19 cellular contexts compared by ENCODE assay signal in the genomic region with DNA sequence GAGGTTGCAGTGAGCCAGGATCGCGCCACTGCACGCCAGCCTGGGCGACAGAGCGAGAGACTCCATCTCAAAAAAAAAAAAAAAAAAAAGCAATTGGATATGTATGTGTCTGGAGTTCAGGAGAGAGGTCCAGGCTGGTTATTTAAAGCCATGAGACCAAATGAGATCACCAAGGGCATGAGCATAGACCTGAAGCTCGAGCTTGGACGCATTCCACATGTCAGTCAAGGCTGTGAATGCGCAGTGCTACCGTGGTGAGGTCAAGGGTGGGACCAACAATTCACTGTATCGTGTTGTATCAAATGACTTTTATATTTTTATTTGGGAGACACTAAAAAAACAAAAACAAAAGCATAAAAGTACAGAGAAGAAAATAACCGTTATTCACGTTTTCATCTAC. TPM values are rescaled to one million over a fixed set of nuclear protein-coding genes. Genes with fewer than 3 reads are reported as not detected.
DNase-seq lines count a peak whose midpoint lies in the region; ATAC-seq and TF ChIP-seq lines count a peak whose summit lies in the region.
"Had no signal": no experiment of that assay in that cellular context is flagged by ENCODE, and none has a peak within 500 bp of the region (broad histone marks: within the 10 kb centered on the region; RNA-seq: fewer than 3 reads in every experiment).

No MANE protein-coding gene starts in this region.

- intact Hi-C loops in heart left ventricle (cut with DNase I) (no loop called here), left cardiac atrium (cut with DNase I) (no loop called here), left ventricle myocardium superior (cut with micrococcal nuclease) (no loop called here), psoas muscle (cut with DNase I) (no loop called here)

- H3K27me3 ChIP-seq in heart left ventricle (no peaks in the 10 kb centered on the region), psoas muscle (ENCODE audit: insufficient read depth in 3 of 3, low read length in 2 of 3) (peaks cover 0 to 2% (median 0%) of the 10 kb centered on the region in 3 donors), upper lobe of left lung (no peaks in the 10 kb centered on the region)
- H3K27me3 ChIP-seq: BE2C had no signal

- TF ChIP-seq POLR2A in heart left ventricle (IDR thresholded peaks at IDR 0.05) = no peak
- no peak for TF ChIP-seq POLR2A in upper lobe of left lung (IDR thresholded peaks at IDR 0.05)

- H3K4me3 ChIP-seq in heart left ventricle (no peak overlapping the region), psoas muscle (no peak overlapping the region), upper lobe of left lung (no peak overlapping the region)
- H3K4me3 ChIP-seq: GM23248, HAP-1 had no signal

- ATAC-seq in heart left ventricle (peak; percentile 80 to 90 (median 85)), left cardiac atrium (no peak), left ventricle myocardium superior (peak; percentile 85), psoas muscle (peak; percentile 84 to 95 (median 94)), upper lobe of left lung (ENCODE audit: low FRiP score in 2 of 2) (no peak)

- no peak for TF ChIP-seq EP300 in upper lobe of left lung (IDR thresholded peaks at IDR 0.05)

- H3K36me3 ChIP-seq in heart left ventricle = no peaks in the 10 kb centered on the region
- no peaks in the 10 kb centered on the region for H3K36me3 ChIP-seq in psoas muscle (ENCODE audit: insufficient read depth in 1 of 2, low read depth in 1 of 2)
- H3K36me3 ChIP-seq in upper lobe of left lung = no peaks in the 10 kb centered on the region
- H3K36me3 ChIP-seq: BE2C, HAP-1 had no signal

- 64 to 77% (median 70%) methylated on average over 12 of the region's 12 CpGs for WGBS in heart left ventricle, 4 donors
- WGBS in psoas muscle, 3 donors = 50 to 65% (median 62%) methylated on average over 12 of the region's 12 CpGs
- WGBS in upper lobe of left lung, 2 donors = 88 to 92% methylated on average over 12 of the region's 12 CpGs

- TF ChIP-seq CTCF in heart left ventricle (IDR thresholded peaks at IDR 0.05) = no peak
- TF ChIP-seq CTCF in psoas muscle (IDR thresholded peaks at IDR 0.05) = no peak
- TF ChIP-seq CTCF in upper lobe of left lung (IDR thresholded peaks at IDR 0.05) = no peak

- H3K27ac ChIP-seq in heart left ventricle (peak overlapping the region in 4 of 12 donors; percentile 13 to 63 (median 43)), psoas muscle (peak overlapping the region; percentile 63), upper lobe of left lung (no peak overlapping the region)
- H3K27ac ChIP-seq: GM23248, HL-60 had no signal

- peak in 4 of 5 donors; percentile 56 to 78 (median 74) for DNase-seq in heart left ventricle
- DNase-seq in left cardiac atrium = no peak
- peak; percentile 54 for DNase-seq in left ventricle myocardium superior
- DNase-seq in psoas muscle = peak in 1 of 2 donors; percentile 77
- no peak for DNase-seq in upper lobe of left lung
- DNase-seq in G401 (ENCODE audit: low spot score) = no peak
- DNase-seq: ACHN; BE2C; C1 segment of cervical spinal cord; CD4-positive, CD25-positive, alpha-beta regulatory T cell; CD8-positive, alpha-beta memory T cell; COR-L47; DMS 273 treated with DMSO at 0.1 percent for 48 hours; DMS53; DND-41; EL; GM23248 had no signal

- in situ Hi-C loops in G401 (cut with HindIII; ENCODE audit: low sequenced_read_pairs) = no loop called here

- H3K4me1 ChIP-seq in heart left ventricle (peaks cover 0 to 17% (median 0%) of the 10 kb centered on the region in 12 donors), psoas muscle (peaks cover 11% of the 10 kb centered on the region), upper lobe of left lung (no peaks in the 10 kb centered on the region)
- H3K4me1 ChIP-seq: BE2C, HAP-1 had no signal

- H3K9me3 ChIP-seq in heart left ventricle (no peaks in the 10 kb centered on the region), psoas muscle (no peaks in the 10 kb centered on the region), upper lobe of left lung (no peaks in the 10 kb centered on the region)
- H3K9me3 ChIP-seq: BE2C, HAP-1 had no signal

RNA-seq across cellular contexts. Expression of a gene that starts 29.1 kb away (rescaled TPM):
- total RNA-seq in heart left ventricle = 10 to 100 TPM in 7 of 9 donors, 1 to 10 TPM in 2; 6.4 to 20.4 (median 11.4) TPM
- polyA plus RNA-seq in heart left ventricle = 10 to 100 TPM; 13.7 to 22.0 TPM
- 10 to 100 TPM; 14.2 to 23.4 TPM for total RNA-seq in left cardiac atrium
- total RNA-seq in left ventricle myocardium superior = 12.7 TPM
- total RNA-seq in psoas muscle = 1 to 10 TPM; 3.5 to 7.1 (median 6.3) TPM
- 10 to 100 TPM in 1 of 3 donors, 1 to 10 TPM in 2; 6.0 to 10.6 (median 7.4) TPM for polyA plus RNA-seq in psoas muscle
- total RNA-seq in upper lobe of left lung = 10 to 100 TPM; 41.8 to 89.1 (median 55.2) TPM
- 58.1 and 61.5 TPM in 2 replicates for total RNA-seq in G401 (2014; rRNA removed; shearing (Covaris generic))
- total RNA-seq: GM23248 had no signal
- polyA plus RNA-seq: CD4-positive, CD25-positive, alpha-beta regulatory T cell had no signal

RNA-seq across cellular contexts. Expression of a gene that starts 35.8 kb away (rescaled TPM):
- 1 to 10 TPM in 5 of 9 donors, under 1 TPM in 1, not detected in 3; 0.23 to 1.9 (median 1.1) TPM for total RNA-seq in heart left ventricle
- polyA plus RNA-seq in heart left ventricle = under 1 TPM; 0.36 to 0.50 TPM
- total RNA-seq in left cardiac atrium = under 1 TPM; 0.42 to 0.59 TPM
- 1.0 TPM for total RNA-seq in left ventricle myocardium superior
- total RNA-seq in psoas muscle = not detected
- under 1 TPM in 1 of 3 donors, not detected in 2; 0.09 TPM for polyA plus RNA-seq in psoas muscle
- under 1 TPM in 5 of 6 donors, not detected in 1; 0.22 to 0.91 (median 0.52) TPM for total RNA-seq in upper lobe of left lung
- total RNA-seq in G401 (2014; rRNA removed; shearing (Covaris generic)) = 0.12 and 1.2 TPM in 2 replicates
- total RNA-seq: GM23248 had no signal
- polyA plus RNA-seq: GM23248 had no signal

Comparison
In these comparisons a context has a peak if more than half of its experiments do, and no peak if none do; other contexts are left out.
1. ATAC-seq: peak in heart left ventricle (4 of 4), left ventricle myocardium superior (single experiment) and psoas muscle (4 of 4); none in left cardiac atrium (0 of 2) and upper lobe of left lung (0 of 2).
2. DNase-seq: peak in heart left ventricle (4 of 5) and left ventricle myocardium superior (single experiment); none in left cardiac atrium (single experiment), upper lobe of left lung (0 of 2) and G401 (single experiment).